18 cellular contexts compared by ENCODE assay signal in genomic region chr6:158344534-158344933, GRCh38. TPM values are rescaled to one million over a fixed set of nuclear protein-coding genes. Genes with fewer than 3 reads are reported as not detected.
DNase-seq lines count a peak whose midpoint lies in the region; ATAC-seq, FAIRE-seq and TF ChIP-seq lines count a peak whose summit lies in the region.
"Had no signal": no experiment of that assay in that cellular context is flagged by ENCODE, and none has a peak within 500 bp of the region (broad histone marks: within the 10 kb centered on the region; RNA-seq: fewer than 3 reads in every experiment).

No MANE protein-coding gene starts in this region.

- TF ChIP-seq POLR2A in GM12892 (IDR thresholded peaks at IDR 0.05; ENCODE audit: low read depth, low read length) (no peak), body of pancreas (IDR thresholded peaks at IDR 0.05) (no peak)

- H3K27ac Mint-ChIP-seq in T-helper 2 cell treated with Interferon-gamma antibody and Interleukin-4, amounts not matched to agents 5 μg/mL and 100 μg/mL, for 36 hours: no peak overlapping the region
- no peak overlapping the region for H3K27ac Mint-ChIP-seq in effector memory CD8-positive, alpha-beta T cell
- no peak overlapping the region for H3K27ac Mint-ChIP-seq in T-helper 17 cell
- H3K27ac Mint-ChIP-seq: dendritic cell treated with granulocyte-macrophage colony-stimulating factor and Interleukin-4, amounts not matched to agents 40 ng/mL and 50 ng/mL, for 4 days had no signal

- H3K36me3 Mint-ChIP-seq in T-helper 2 cell treated with Interferon-gamma antibody and Interleukin-4, amounts not matched to agents 5 μg/mL and 100 μg/mL, for 36 hours (ENCODE audit: low read depth): peaks cover 14% of the 10 kb centered on the region
- H3K36me3 Mint-ChIP-seq in effector memory CD8-positive, alpha-beta T cell (ENCODE audit: insufficient read depth): peaks cover 2% of the 10 kb centered on the region
- peaks cover 5% of the 10 kb centered on the region for H3K36me3 Mint-ChIP-seq in T-helper 17 cell (ENCODE audit: low read depth)

- H3K36me3 ChIP-seq in body of pancreas (replicated peaks in 1 of 2; ENCODE audit: insufficient read depth in 1 of 2, low read depth in 2 of 2): no peaks in the 10 kb centered on the region
- H3K36me3 ChIP-seq: BE2C, upper lobe of right lung had no signal

- H3K4me1 ChIP-seq in body of pancreas: peaks cover 20% of the 10 kb centered on the region
- H3K4me1 ChIP-seq: BE2C, left ventricle myocardium inferior had no signal

- no peak for TF ChIP-seq CTCF in body of pancreas (IDR thresholded peaks at IDR 0.05)

- H3K9me3 ChIP-seq in body of pancreas (no peaks in the 10 kb centered on the region), T-helper 17 cell (ENCODE audit: control insufficient read depth, low read length, poor library complexity, severe bottlenecking) (no peaks in the 10 kb centered on the region)
- H3K9me3 ChIP-seq: BE2C, upper lobe of right lung had no signal

- no peaks in the 10 kb centered on the region for H3K27me3 ChIP-seq in body of pancreas
- H3K27me3 ChIP-seq: BE2C, upper lobe of right lung had no signal

- peak; percentile 84 for FAIRE-seq in GM12892 (lab: Jason Lieb, UNC)
- FAIRE-seq: RCC 7860 had no signal

- peak overlapping the region in 1 of 4 donors; percentile 18 for H3K27ac ChIP-seq in body of pancreas
- H3K27ac ChIP-seq: left ventricle myocardium inferior, upper lobe of right lung had no signal

- H3K9me3 Mint-ChIP-seq in T-helper 2 cell treated with Interferon-gamma antibody and Interleukin-4, amounts not matched to agents 5 μg/mL and 100 μg/mL, for 36 hours: peaks cover 17% of the 10 kb centered on the region
- peaks cover 0 to 3% of the 10 kb centered on the region in 2 donors for H3K9me3 Mint-ChIP-seq in effector memory CD8-positive, alpha-beta T cell

- H3K4me3 Mint-ChIP-seq in T-helper 2 cell treated with Interferon-gamma antibody and Interleukin-4, amounts not matched to agents 5 μg/mL and 100 μg/mL, for 36 hours: no peak overlapping the region
- H3K4me3 Mint-ChIP-seq in effector memory CD8-positive, alpha-beta T cell: no peak overlapping the region
- H3K4me3 Mint-ChIP-seq in T-helper 17 cell: no peak overlapping the region
- H3K4me3 Mint-ChIP-seq: dendritic cell treated with granulocyte-macrophage colony-stimulating factor and Interleukin-4, amounts not matched to agents 40 ng/mL and 50 ng/mL, for 4 days had no signal

- 28 to 34% methylated on average over 4 of the region's 4 CpGs for WGBS in body of pancreas, 2 donors

- H3K27me3 Mint-ChIP-seq in T-helper 2 cell treated with Interferon-gamma antibody and Interleukin-4, amounts not matched to agents 5 μg/mL and 100 μg/mL, for 36 hours (ENCODE audit: low read depth): no peaks in the 10 kb centered on the region
- no peaks in the 10 kb centered on the region for H3K27me3 Mint-ChIP-seq in effector memory CD8-positive, alpha-beta T cell
- H3K27me3 Mint-ChIP-seq in T-helper 17 cell: no peaks in the 10 kb centered on the region
- H3K27me3 Mint-ChIP-seq: dendritic cell treated with granulocyte-macrophage colony-stimulating factor and Interleukin-4, amounts not matched to agents 40 ng/mL and 50 ng/mL, for 4 days had no signal

- intact Hi-C loops in body of pancreas (cut with DNase I): no loop called here

- no peak for DNase-seq in GM12892 (ENCODE audit: insufficient read length)
- DNase-seq in T-helper 2 cell treated with Interferon-gamma antibody and Interleukin-4, amounts not matched to agents 5 μg/mL and 100 μg/mL, for 36 hours (ENCODE audit: low spot score): peak; percentile 27
- no peak for DNase-seq in body of pancreas
- DNase-seq in effector memory CD8-positive, alpha-beta T cell: no peak
- no peak for DNase-seq in T-helper 17 cell
- DNase-seq: activated CD4-positive, alpha-beta T cell treated with anti-CD3 and anti-CD28 coated beads for 1 hour; BE2C; DMS79; left ventricle myocardium inferior; NCI-H187; NCI-H526 treated with DMSO at 0.1 percent for 48 hours; stimulated activated CD4-positive, alpha-beta T cell treated with anti-CD3 and anti-CD28 coated beads, Interleukin-15, amount 100 ng/mL, for 24 hours; SW 1271; upper lobe of right lung had no signal

- peaks cover 13% of the 10 kb centered on the region for H3K4me1 Mint-ChIP-seq in T-helper 2 cell treated with Interferon-gamma antibody and Interleukin-4, amounts not matched to agents 5 μg/mL and 100 μg/mL, for 36 hours (ENCODE audit: low read depth)
- H3K4me1 Mint-ChIP-seq in effector memory CD8-positive, alpha-beta T cell (ENCODE audit: low read depth in 2 of 2): peaks cover 11 to 16% of the 10 kb centered on the region in 2 donors
- no peaks in the 10 kb centered on the region for H3K4me1 Mint-ChIP-seq in T-helper 17 cell

- ATAC-seq in GM18909 (IDR thresholded peaks at IDR 0.05; ENCODE audit: poor library complexity, unreplicated experiment) (peak; percentile 57), HG02798 (IDR thresholded peaks at IDR 0.05; ENCODE audit: poor library complexity, unreplicated experiment) (peak; percentile 64), body of pancreas (no peak), T-helper 17 cell (no peak)
- no peak for ATAC-seq in effector memory CD8-positive, alpha-beta T cell (replicated peaks)
- ATAC-seq: upper lobe of right lung had no signal

- no peak overlapping the region for H3K4me3 ChIP-seq in body of pancreas
- H3K4me3 ChIP-seq: left ventricle myocardium inferior, upper lobe of right lung had no signal

RNA-seq across cellular contexts. Expression of gene TULP4, which starts 32.3 kb away (rescaled TPM):
- 12.7 TPM for polyA plus RNA-seq in GM12892 (2012; ENCODE audit: missing spikeins)
- 10 to 100 TPM; 81.2 to 92.3 TPM for total RNA-seq in body of pancreas
- total RNA-seq in T-helper 17 cell: 10 to 100 TPM; 61.9 to 72.0 TPM

Comparison
In these comparisons a context has a peak if more than half of its experiments do, and no peak if none do; other contexts are left out.
1. ATAC-seq: peak in GM18909 (single experiment) and HG02798 (single experiment); none in body of pancreas (single experiment), effector memory CD8-positive, alpha-beta T cell (single experiment) and T-helper 17 cell (single experiment).